In the genomic region with DNA sequence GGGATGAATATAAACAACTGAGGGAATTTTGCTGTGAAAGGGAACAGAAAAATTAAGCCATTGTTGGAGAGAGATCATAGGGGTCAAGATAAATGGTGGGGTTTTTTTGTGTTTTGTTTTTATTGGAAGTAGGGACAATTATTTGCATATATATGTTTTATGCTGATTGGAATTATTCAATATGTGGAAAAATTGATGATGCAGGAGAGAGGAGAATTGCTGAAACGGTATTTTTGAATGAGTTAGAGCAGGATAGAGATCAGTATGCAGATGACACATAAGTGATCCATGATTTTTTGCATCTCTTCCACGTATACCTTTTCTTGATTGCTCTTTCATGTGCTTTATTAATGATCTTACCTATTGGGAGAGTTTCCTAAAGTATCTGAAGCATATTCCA, we compare ENCODE assay signal across 1 cellular context.
TF ChIP-seq lines count a peak whose summit lies in the region.

No MANE protein-coding gene starts in this region.

TF ChIP-seq in K562, 482 proteins besides CTCF, POLR2A, EP300 and RAD21 (continued from another document):
- TF ChIP-seq KAT2B (IDR thresholded peaks at IDR 0.05; ENCODE audit: low read depth, low read length) (no peak), ZBTB1 (CRISPR knock-in tag; IDR thresholded peaks at IDR 0.05; ENCODE audit: borderline replicate concordance, low read depth) (no peak)
